21 cellular contexts compared by ENCODE assay signal in genomic region chr13:107842562-107843180, GRCh38.
A peak's percentile ranks its signal among the peaks of the same experiment; 100 is the strongest.
DNase-seq lines count a peak whose midpoint lies in the region; ATAC-seq and TF ChIP-seq lines count a peak whose summit lies in the region.
"Had no signal": no experiment of that assay in that cellular context is flagged by ENCODE, and none has a peak within 500 bp of the region (broad histone marks: within the 10 kb centered on the region; RNA-seq: fewer than 3 reads in every experiment).

No MANE protein-coding gene starts in this region.

- H3K27me3 Mint-ChIP-seq in effector memory CD8-positive, alpha-beta T cell: no peaks in the 10 kb centered on the region
- H3K27me3 Mint-ChIP-seq: activated CD4-positive, alpha-beta T cell treated with anti-CD3 and anti-CD28 coated beads for 36 hours; stimulated activated naive CD8-positive, alpha-beta T cell treated with anti-CD3 and anti-CD28 coated beads, Interleukin-15, Interleukin-2, amounts not matched to agents 100 ng/mL and 50 ng/mL, for 24 hours had no signal

- H3K4me3 Mint-ChIP-seq in effector memory CD8-positive, alpha-beta T cell: no peak overlapping the region
- H3K4me3 Mint-ChIP-seq: activated CD4-positive, alpha-beta T cell treated with anti-CD3 and anti-CD28 coated beads for 36 hours; HFFc6; stimulated activated naive CD8-positive, alpha-beta T cell treated with anti-CD3 and anti-CD28 coated beads, Interleukin-15, Interleukin-2, amounts not matched to agents 100 ng/mL and 50 ng/mL, for 24 hours had no signal

- no peaks in the 10 kb centered on the region for H4K20me1 ChIP-seq in hepatocyte (ENCODE audit: insufficient read depth, poor library complexity, severe bottlenecking)

- BruUV-seq in A673 (replicated peaks; lab: Mats Ljungman, UMichigan): no TSS peak

- H3K4me1 Mint-ChIP-seq in effector memory CD8-positive, alpha-beta T cell (ENCODE audit: low read depth in 2 of 2): no peaks in the 10 kb centered on the region
- H3K4me1 Mint-ChIP-seq: activated CD4-positive, alpha-beta T cell treated with anti-CD3 and anti-CD28 coated beads for 36 hours had no signal

- 34% methylated on average over 3 of the region's 3 CpGs for WGBS in hepatocyte (ENCODE audit: low lambda C conversion rate, missing lambda C conversion rate)

- H3K36me3 ChIP-seq in A673 (ENCODE audit: insufficient read depth, low read length, poor library complexity, severe bottlenecking) (no peaks in the 10 kb centered on the region), hepatocyte (replicated peaks; ENCODE audit: insufficient read depth, low read depth) (no peaks in the 10 kb centered on the region)
- H3K36me3 ChIP-seq: esophagus squamous epithelium, right atrium auricular region, upper lobe of left lung had no signal

- no peak overlapping the region for H3K4me2 ChIP-seq in hepatocyte

- DNase-seq in A673 (ENCODE audit: low spot score) (peak; percentile 17), NCI-H226 (peak; percentile 80), amniotic stem cell (lab: John Stamatoyannopoulos, UW) (peak; percentile 12), hepatocyte (ENCODE audit: low spot score) (no peak), hypothalamus (lab: John Stamatoyannopoulos, UW) (no peak), Kasumi-1 (lab: John Stamatoyannopoulos, UW) (no peak)
- DNase-seq in effector memory CD8-positive, alpha-beta T cell: no peak
- DNase-seq: activated CD4-positive, alpha-beta T cell treated with anti-CD3 and anti-CD28 coated beads for 36 hours; activated naive CD4-positive, alpha-beta T cell; body of pancreas; DMS79; esophagus squamous epithelium; HFFc6; mucosa of descending colon; NCI-H187; T1000; upper lobe of left lung had no signal

- no peaks in the 10 kb centered on the region for H3K36me3 Mint-ChIP-seq in effector memory CD8-positive, alpha-beta T cell (ENCODE audit: insufficient read depth)

- no peak for ATAC-seq in HG03039 (IDR thresholded peaks at IDR 0.05; ENCODE audit: unreplicated experiment)
- ATAC-seq in effector memory CD8-positive, alpha-beta T cell (replicated peaks): no peak
- ATAC-seq: activated CD4-positive, alpha-beta T cell treated with anti-CD3 and anti-CD28 coated beads for 36 hours; body of pancreas; left lobe of liver; mucosa of descending colon had no signal

- H3K79me2 ChIP-seq in hepatocyte: no peaks in the 10 kb centered on the region

- TF ChIP-seq CTCF in A673 (conservative IDR thresholded peaks at IDR 0.05; ENCODE audit: low read depth, low read length) (no peak), hepatocyte (IDR thresholded peaks at IDR 0.05; ENCODE audit: poor library complexity) (no peak)

- H3K4me3 ChIP-seq in A673 (ENCODE audit: low read depth, low read length, poor library complexity, severe bottlenecking) (no peak overlapping the region), hepatocyte (no peak overlapping the region)
- H3K4me3 ChIP-seq: body of pancreas, esophagus squamous epithelium, mucosa of descending colon, right atrium auricular region, upper lobe of left lung had no signal

- CTCF ChIA-PET in A673 (lab: Charles Lee): interaction anchor here (0.6 kb wide), 1 partner anchor 508 kb away, joined by 3 read pairs; no protein-coding TSS in a partner anchor

- POLR2A ChIA-PET in A673 (lab: Charles Lee; ENCODE audit: low non-redundant PET): no interaction called here

- no peaks in the 10 kb centered on the region for H3K9me2 ChIP-seq in hepatocyte (replicated peaks; ENCODE audit: insufficient read depth)

- H3K27ac ChIP-seq in A673 (ENCODE audit: low read depth, low read length, poor library complexity, severe bottlenecking) (no peak overlapping the region), hepatocyte (peak overlapping the region; percentile 51)
- H3K27ac ChIP-seq: body of pancreas, esophagus squamous epithelium, right atrium auricular region, upper lobe of left lung had no signal

- H3K4me1 ChIP-seq in A673 (ENCODE audit: insufficient read depth, low read length, poor library complexity, severe bottlenecking): no peaks in the 10 kb centered on the region
- no peaks in the 10 kb centered on the region for H3K4me1 ChIP-seq in hepatocyte (ENCODE audit: insufficient read depth)
- H3K4me1 ChIP-seq: body of pancreas, esophagus squamous epithelium, right atrium auricular region, upper lobe of left lung had no signal

- intact Hi-C loops in A673 (cut with micrococcal nuclease; ENCODE audit: unreplicated experiment): no loop called here

- peaks cover 0 to 7% of the 10 kb centered on the region in 2 donors for H3K9me3 Mint-ChIP-seq in effector memory CD8-positive, alpha-beta T cell

- H3K27me3 ChIP-seq in A673 (replicated peaks; ENCODE audit: insufficient read depth, low read depth, low read length, poor library complexity) (no peaks in the 10 kb centered on the region), hepatocyte (no peaks in the 10 kb centered on the region)
- H3K27me3 ChIP-seq: body of pancreas, esophagus squamous epithelium, right atrium auricular region, upper lobe of left lung had no signal

- no peak overlapping the region for H3K27ac Mint-ChIP-seq in effector memory CD8-positive, alpha-beta T cell
- H3K27ac Mint-ChIP-seq: activated CD4-positive, alpha-beta T cell treated with anti-CD3 and anti-CD28 coated beads for 36 hours; HFFc6; stimulated activated naive CD8-positive, alpha-beta T cell treated with anti-CD3 and anti-CD28 coated beads, Interleukin-15, Interleukin-2, amounts not matched to agents 100 ng/mL and 50 ng/mL, for 24 hours had no signal

- H3K9me3 ChIP-seq in A673 (ENCODE audit: low read depth, low read length, poor library complexity, severe bottlenecking) (no peaks in the 10 kb centered on the region), hepatocyte (ENCODE audit: low read depth) (no peaks in the 10 kb centered on the region)
- H3K9me3 ChIP-seq: body of pancreas, mucosa of descending colon, right atrium auricular region, upper lobe of left lung had no signal

- H2AFZ ChIP-seq in hepatocyte: no peak overlapping the region

Comparison
In these comparisons a context has a peak if more than half of its experiments do, and no peak if none do; other contexts are left out.
1. DNase-seq: peak in A673 (single experiment), NCI-H226 (single experiment) and amniotic stem cell (single experiment); none in hepatocyte (single experiment), hypothalamus (0 of 51), Kasumi-1 (0 of 2) and effector memory CD8-positive, alpha-beta T cell (0 of 3).